21 cellular contexts compared by ENCODE assay signal in genomic region chrX:78493180-78493579, GRCh38.
DNase-seq lines count a peak whose midpoint lies in the region; ATAC-seq and TF ChIP-seq lines count a peak whose summit lies in the region.
"Had no signal": no experiment of that assay in that cellular context is flagged by ENCODE, and none has a peak within 500 bp of the region (broad histone marks: within the 10 kb centered on the region; RNA-seq: fewer than 3 reads in every experiment).

No MANE protein-coding gene starts in this region.

- no peak for TF ChIP-seq POLR2A in vagina (IDR thresholded peaks at IDR 0.05)

- H3K27ac Mint-ChIP-seq in activated CD8-positive, alpha-beta T cell treated with anti-CD3 and anti-CD28 coated beads for 36 hours = no peak overlapping the region
- H3K27ac Mint-ChIP-seq: activated CD4-positive, alpha-beta T cell treated with anti-CD3 and anti-CD28 coated beads, Interleukin-2, amount 10 ng/mL, durations not matched to agents 7 days and 5 days; CD8-positive, alpha-beta memory T cell had no signal

- H3K36me3 ChIP-seq in vagina = no peaks in the 10 kb centered on the region
- H3K36me3 ChIP-seq: left ventricle myocardium inferior had no signal

- no peaks in the 10 kb centered on the region for H3K9me3 ChIP-seq in vagina
- H3K9me3 ChIP-seq: left ventricle myocardium inferior had no signal

- no peak overlapping the region for H3K4me3 ChIP-seq in vagina
- H3K4me3 ChIP-seq: coronary artery, left ventricle myocardium inferior had no signal

- CTCF ChIA-PET in activated CD8-positive, alpha-beta T cell treated with anti-CD3 and anti-CD28 coated beads for 36 hours (lab: Charles Lee) = no interaction called here

- intact Hi-C loops in vagina (cut with DNase I) = no loop called here
- intact Hi-C loops in activated CD8-positive, alpha-beta T cell treated with anti-CD3 and anti-CD28 coated beads for 36 hours (cut with micrococcal nuclease) = no loop called here

- no peaks in the 10 kb centered on the region for H3K4me1 ChIP-seq in vagina
- H3K4me1 ChIP-seq: left ventricle myocardium inferior had no signal

- no peaks in the 10 kb centered on the region for H3K27me3 ChIP-seq in vagina

- H3K27me3 Mint-ChIP-seq in activated CD8-positive, alpha-beta T cell treated with anti-CD3 and anti-CD28 coated beads for 36 hours = no peaks in the 10 kb centered on the region
- H3K27me3 Mint-ChIP-seq: activated CD4-positive, alpha-beta T cell treated with anti-CD3 and anti-CD28 coated beads, Interleukin-2, amount 10 ng/mL, durations not matched to agents 7 days and 5 days had no signal

- H3K27ac ChIP-seq in vagina = no peak overlapping the region
- H3K27ac ChIP-seq: coronary artery, left ventricle myocardium inferior had no signal

- no peaks in the 10 kb centered on the region for H3K36me3 Mint-ChIP-seq in activated CD8-positive, alpha-beta T cell treated with anti-CD3 and anti-CD28 coated beads for 36 hours (ENCODE audit: low read depth)
- H3K36me3 Mint-ChIP-seq: CD8-positive, alpha-beta memory T cell had no signal

- no peaks in the 10 kb centered on the region for H3K9me3 Mint-ChIP-seq in activated CD8-positive, alpha-beta T cell treated with anti-CD3 and anti-CD28 coated beads for 36 hours
- H3K9me3 Mint-ChIP-seq: CD8-positive, alpha-beta memory T cell had no signal

- peak; percentile 88 for ATAC-seq in GM18511 (IDR thresholded peaks at IDR 0.05; ENCODE audit: unreplicated experiment)
- ATAC-seq in GM19438 (IDR thresholded peaks at IDR 0.05; ENCODE audit: low read depth, unreplicated experiment) = peak; percentile 81
- peak; percentile 85 for ATAC-seq in HG02852 (IDR thresholded peaks at IDR 0.05; ENCODE audit: unreplicated experiment)
- peak; percentile 62 for ATAC-seq in HG03460 (IDR thresholded peaks at IDR 0.05; ENCODE audit: unreplicated experiment)
- no peak for ATAC-seq in activated CD8-positive, alpha-beta T cell treated with anti-CD3 and anti-CD28 coated beads for 36 hours
- ATAC-seq: Panc1, sciatic nerve had no signal

- peaks cover 5% of the 10 kb centered on the region for H3K4me1 Mint-ChIP-seq in activated CD8-positive, alpha-beta T cell treated with anti-CD3 and anti-CD28 coated beads for 36 hours (ENCODE audit: low read depth)
- H3K4me1 Mint-ChIP-seq: CD8-positive, alpha-beta memory T cell had no signal

- TF ChIP-seq CTCF in vagina (IDR thresholded peaks at IDR 0.05) = no peak
- no peak for TF ChIP-seq CTCF in activated CD8-positive, alpha-beta T cell treated with anti-CD3 and anti-CD28 coated beads for 36 hours (IDR thresholded peaks at IDR 0.05)

- DNase-seq in vagina (ENCODE audit: extremely low spot score in 2 of 2) (no peak), GOT3 (lab: John Stamatoyannopoulos, UW) (no peak), SK-N-DZ (ENCODE audit: low spot score) (no peak)
- no peak for DNase-seq in activated CD8-positive, alpha-beta T cell treated with anti-CD3 and anti-CD28 coated beads for 36 hours
- DNase-seq: activated CD4-positive, alpha-beta T cell treated with anti-CD3 and anti-CD28 coated beads, Interleukin-2, amount 10 ng/mL, durations not matched to agents 7 days and 5 days; activated naive CD4-positive, alpha-beta T cell treated with anti-CD3 and anti-CD28 coated beads, Interleukin-2, amount 50 U/mL, for 16 hours; CD8-positive, alpha-beta memory T cell; DND-41; foreskin melanocyte; IMR-90; left ventricle myocardium inferior; NCI-H2081; NCI-H526 treated with DMSO at 0.1 percent for 48 hours; occipital lobe had no signal

- H3K4me3 Mint-ChIP-seq in activated CD8-positive, alpha-beta T cell treated with anti-CD3 and anti-CD28 coated beads for 36 hours = no peak overlapping the region
- H3K4me3 Mint-ChIP-seq: activated CD4-positive, alpha-beta T cell treated with anti-CD3 and anti-CD28 coated beads, Interleukin-2, amount 10 ng/mL, durations not matched to agents 7 days and 5 days; CD8-positive, alpha-beta memory T cell had no signal

- POLR2A ChIA-PET in activated CD8-positive, alpha-beta T cell treated with anti-CD3 and anti-CD28 coated beads for 36 hours (lab: Charles Lee) = no interaction called here
